ENCODE assay signal across 8 cellular contexts in genomic region chr3:44235604-44236484, GRCh38.
A peak's percentile ranks its signal among the peaks of the same experiment; 100 is the strongest.
DNase-seq lines count a peak whose midpoint lies in the region; ATAC-seq and TF ChIP-seq lines count a peak whose summit lies in the region.

No MANE protein-coding gene starts in this region.

- H3F3A ChIP-seq in DOHH2 (ENCODE audit: control insufficient read depth, insufficient read depth): no peaks in the 10 kb centered on the region

- peaks cover 17% of the 10 kb centered on the region; the same call in 1 of the 2 replicates for H3K27me3 ChIP-seq in DOHH2 (ENCODE audit: control insufficient read depth, low read length)

- no peaks in the 10 kb centered on the region for H3K9me3 Mint-ChIP-seq in effector memory CD8-positive, alpha-beta T cell

- peaks cover 10 to 25% of the 10 kb centered on the region in 2 donors for H3K27me3 Mint-ChIP-seq in effector memory CD8-positive, alpha-beta T cell

- no peak overlapping the region for H3K27ac Mint-ChIP-seq in effector memory CD8-positive, alpha-beta T cell

- no peaks in the 10 kb centered on the region for H3K4me1 ChIP-seq in DOHH2 (ENCODE audit: control insufficient read depth, low read length)

- no peaks in the 10 kb centered on the region for H3K36me3 Mint-ChIP-seq in effector memory CD8-positive, alpha-beta T cell (ENCODE audit: insufficient read depth)

- no peak overlapping the region for H3K4me3 ChIP-seq in DOHH2 (ENCODE audit: low read length)

- peaks cover 4 to 5% of the 10 kb centered on the region in 2 donors for H3K4me1 Mint-ChIP-seq in effector memory CD8-positive, alpha-beta T cell (ENCODE audit: low read depth in 2 of 2)

- no peaks in the 10 kb centered on the region for H4K20me1 ChIP-seq in DOHH2 (ENCODE audit: control insufficient read depth, insufficient read depth, low read depth, low read length)

- ATAC-seq in HG02885 (IDR thresholded peaks at IDR 0.05; ENCODE audit: poor library complexity, unreplicated experiment): peak; percentile 70
- peak; percentile 83 for ATAC-seq in effector memory CD8-positive, alpha-beta T cell (replicated peaks)
- no peak for ATAC-seq in HG03460 (IDR thresholded peaks at IDR 0.05; ENCODE audit: unreplicated experiment)

- H3K79me2 ChIP-seq in DOHH2 (ENCODE audit: control insufficient read depth, low read length): no peaks in the 10 kb centered on the region

- H3K36me3 ChIP-seq in DOHH2 (ENCODE audit: control insufficient read depth, low read length): no peaks in the 10 kb centered on the region

- H3K27ac ChIP-seq in DOHH2 (ENCODE audit: low read depth, low read length): no peak overlapping the region

- TF ChIP-seq CTCF in DOHH2 (IDR thresholded peaks at IDR 0.05; ENCODE audit: low read depth, low read length, poor library complexity, severe bottlenecking): peak; percentile 81

- DNase-seq in NCI-H69 (lab: John Stamatoyannopoulos, UW): peak; percentile 61
- peak; percentile 34 to 38 for DNase-seq in activated CD4-positive, alpha-beta T cell treated with anti-CD3 and anti-CD28 coated beads, Interleukin-2, amount 50 U/mL, for 48 hours
- peak; percentile 18 to 39 (median 39) for DNase-seq in effector memory CD8-positive, alpha-beta T cell
- DNase-seq in medulla oblongata (ENCODE audit: extremely low spot score): peak; percentile 84
- peak; percentile 27 to 38 (median 30) for DNase-seq in stimulated activated CD4-positive, alpha-beta T cell treated with anti-CD3 and anti-CD28 coated beads, TNF-alpha, amount 100 ng/mL, for 48 hours (ENCODE audit: low read depth in 3 of 3)

- no peak overlapping the region for H3K4me3 Mint-ChIP-seq in effector memory CD8-positive, alpha-beta T cell

- H3K9me2 ChIP-seq in DOHH2 (replicated peaks; ENCODE audit: control insufficient read depth, low read length): no peaks in the 10 kb centered on the region

- H3K9me3 ChIP-seq in DOHH2 (ENCODE audit: control insufficient read depth, insufficient read depth, low read length): no peaks in the 10 kb centered on the region

- H3K4me2 ChIP-seq in DOHH2 (ENCODE audit: low read length): no peak overlapping the region

Comparison
In these comparisons a context has a peak if more than half of its experiments do, and no peak if none do; other contexts are left out.
1. DNase-seq: peak in every context shown above with its lines; median percentile 84 in medulla oblongata; 61 in NCI-H69; 39 in effector memory CD8-positive, alpha-beta T cell; 36 in activated CD4-positive, alpha-beta T cell treated with anti-CD3 and anti-CD28 coated beads, Interleukin-2, amount 50 U/mL, for 48 hours; 30 in stimulated activated CD4-positive, alpha-beta T cell treated with anti-CD3 and anti-CD28 coated beads, TNF-alpha, amount 100 ng/mL, for 48 hours.